ENCODE assay signal across 8 cellular contexts in genomic region chr1:64608651-64609048, GRCh38.
"Had no signal": no experiment of that assay in that cellular context is flagged by ENCODE, and none has a peak within 500 bp of the region (broad histone marks: within the 10 kb centered on the region; RNA-seq: fewer than 3 reads in every experiment).

No MANE protein-coding gene starts in this region.

- H3K4me3 Mint-ChIP-seq: GM23338, H9, HFFc6 had no signal

- DNase-seq: H9, HCEC 1CT, HFFc6, KG1 had no signal

- H3K4me1 Mint-ChIP-seq: GM23338, H9 had no signal

- ATAC-seq: GM23338, HepG2, K562 had no signal

- H3K4me3 ChIP-seq: GM23338, K562 had no signal

- H3K27ac Mint-ChIP-seq: GM23338, H9, HFFc6 had no signal

- H3K27ac ChIP-seq: HL-60 had no signal
